In genomic region chr20:47782091-47782490, GRCh38 we compare ENCODE assay signal across 20 cellular contexts.
"Had no signal": no experiment of that assay in that cellular context is flagged by ENCODE, and none has a peak within 500 bp of the region (broad histone marks: within the 10 kb centered on the region; RNA-seq: fewer than 3 reads in every experiment).

No MANE protein-coding gene starts in this region.

- ATAC-seq: heart left ventricle; left colon; naive thymus-derived CD4-positive, alpha-beta T cell; sciatic nerve; stimulated activated naive B cell treated with anti-CD40 and anti-IgM and Interleukin-4, amounts not matched to agents 10 μg/mL and 1 μg/mL and 100 μg/mL, for 72 hours; stimulated activated naive CD8-positive, alpha-beta T cell treated with anti-CD3 and anti-CD28 coated beads, Interleukin-15, amount 100 ng/mL, for 72 hours had no signal

- H3K27ac Mint-ChIP-seq: naive thymus-derived CD4-positive, alpha-beta T cell; stimulated activated naive B cell treated with anti-CD40 and anti-IgM and Interleukin-4, amounts not matched to agents 10 μg/mL and 1 μg/mL and 100 μg/mL, for 72 hours; stimulated activated naive CD8-positive, alpha-beta T cell treated with anti-CD3 and anti-CD28 coated beads, Interleukin-15, amount 100 ng/mL, for 72 hours had no signal

- DNase-seq: dorsolateral prefrontal cortex; effector CD8-positive, alpha-beta T cell; heart left ventricle; hippocampal formation; left colon; mammary epithelial cell; naive thymus-derived CD4-positive, alpha-beta T cell; spleen; stimulated activated CD4-positive, alpha-beta T cell treated with anti-CD3 and anti-CD28 coated beads, Interleukin-15, amount 100 ng/mL, for 24 hours; stimulated activated CD4-positive, alpha-beta T cell treated with anti-CD3 and anti-CD28 coated beads, Interleukin-2, amount 100 ng/mL, for 24 hours; stimulated activated CD4-positive, alpha-beta T cell treated with anti-CD3 and anti-CD28 coated beads, Interleukin-4, amount 100 ng/mL, for 4 hours; stimulated activated naive B cell treated with anti-CD40 and anti-IgM and Interleukin-4, amounts not matched to agents 10 μg/mL and 1 μg/mL and 100 μg/mL, for 72 hours; stimulated activated naive CD8-positive, alpha-beta T cell treated with anti-CD3 and anti-CD28 coated beads, Interleukin-15, amount 100 ng/mL, for 72 hours; testis had no signal

- H3K9ac ChIP-seq: parathyroid adenoma had no signal

- H3K4me3 ChIP-seq: coronary artery, dorsolateral prefrontal cortex, heart left ventricle, prostate gland, spleen, testis, tibial nerve had no signal

- H3K36me3 Mint-ChIP-seq: stimulated activated naive B cell treated with anti-CD40 and anti-IgM and Interleukin-4, amounts not matched to agents 10 μg/mL and 1 μg/mL and 100 μg/mL, for 72 hours had no signal

- H3K9me3 Mint-ChIP-seq: stimulated activated naive CD8-positive, alpha-beta T cell treated with anti-CD3 and anti-CD28 coated beads, Interleukin-15, amount 100 ng/mL, for 72 hours had no signal

- H3K4me3 Mint-ChIP-seq: naive thymus-derived CD4-positive, alpha-beta T cell; stimulated activated naive B cell treated with anti-CD40 and anti-IgM and Interleukin-4, amounts not matched to agents 10 μg/mL and 1 μg/mL and 100 μg/mL, for 72 hours; stimulated activated naive CD8-positive, alpha-beta T cell treated with anti-CD3 and anti-CD28 coated beads, Interleukin-15, amount 100 ng/mL, for 72 hours had no signal

- H3K36me3 ChIP-seq: heart left ventricle, prostate gland, spleen, tibial nerve had no signal

- FAIRE-seq: frontal cortex had no signal

- H3K9me3 ChIP-seq: prostate gland, testis had no signal

- H3K79me2 ChIP-seq: parathyroid adenoma had no signal

- H3K27ac ChIP-seq: coronary artery, dorsolateral prefrontal cortex, heart left ventricle, parathyroid adenoma, prostate gland, spleen, testis, tibial nerve had no signal

- H3K27me3 ChIP-seq: testis had no signal

- H2AFZ ChIP-seq: parathyroid adenoma had no signal
